ENCODE assay signal across 10 cellular contexts in genomic region chr4:39446483-39446841, GRCh38. TPM values are rescaled to one million over a fixed set of nuclear protein-coding genes. Genes with fewer than 3 reads are reported as not detected.
DNase-seq lines count a peak whose midpoint lies in the region; ATAC-seq and TF ChIP-seq lines count a peak whose summit lies in the region.
"Had no signal": no experiment of that assay in that cellular context is flagged by ENCODE, and none has a peak within 500 bp of the region (broad histone marks: within the 10 kb centered on the region; RNA-seq: fewer than 3 reads in every experiment).

No MANE protein-coding gene starts in this region.

- in situ Hi-C loops in Panc1 (cut with HindIII; ENCODE audit: low pct_unique_long_range_greater_than_20kb, low sequenced_read_pairs) = no loop called here

- H3K4me1 Mint-ChIP-seq in osteocyte (ENCODE audit: unreplicated experiment) = no peaks in the 10 kb centered on the region
- H3K4me1 Mint-ChIP-seq: neural crest cell had no signal

- no peak overlapping the region for H3K4me3 Mint-ChIP-seq in osteocyte (ENCODE audit: unreplicated experiment)
- H3K4me3 Mint-ChIP-seq: neural crest cell had no signal

- TF ChIP-seq CTCF in AG10803 (conservative IDR thresholded peaks at IDR 0.05; ENCODE audit: low read length) (no peak), Panc1 (IDR thresholded peaks at IDR 0.05) (no peak), esophagus squamous epithelium (IDR thresholded peaks at IDR 0.05) (no peak), parathyroid adenoma (IDR thresholded peaks at IDR 0.05) (no peak), osteocyte (IDR thresholded peaks at IDR 0.05) (no peak)

- H3K9me3 ChIP-seq in Panc1 (ENCODE audit: control insufficient read depth, insufficient read depth, low read depth, low read length) (no peaks in the 10 kb centered on the region), esophagus squamous epithelium (no peaks in the 10 kb centered on the region), parathyroid adenoma (ENCODE audit: control insufficient read depth, low read length) (no peaks in the 10 kb centered on the region)

- no peak overlapping the region for H3K9ac ChIP-seq in parathyroid adenoma

- no peaks in the 10 kb centered on the region for H3K4me1 ChIP-seq in Panc1 (ENCODE audit: control insufficient read depth, insufficient read depth, low read length)
- peaks cover 4 to 25% (median 8%) of the 10 kb centered on the region in 3 donors for H3K4me1 ChIP-seq in esophagus squamous epithelium
- no peaks in the 10 kb centered on the region for H3K4me1 ChIP-seq in parathyroid adenoma

- H3K36me3 ChIP-seq in Panc1 (ENCODE audit: control insufficient read depth, insufficient read depth, low read length) (peaks cover 4% of the 10 kb centered on the region; the same call in 1 of the 2 replicates), esophagus squamous epithelium (peaks cover 0 to 15% (median under 1%) of the 10 kb centered on the region in 3 donors), parathyroid adenoma (ENCODE audit: control insufficient read depth, insufficient read depth, low read length) (no peaks in the 10 kb centered on the region)

- no TSS peak for BruUV-seq in Panc1 (replicated peaks; lab: Mats Ljungman, UMichigan)

- peak overlapping the region; percentile 86 for H2AFZ ChIP-seq in parathyroid adenoma

- TF ChIP-seq POLR2A in esophagus squamous epithelium (IDR thresholded peaks at IDR 0.05) = no peak

- H3K27ac Mint-ChIP-seq in osteocyte (ENCODE audit: unreplicated experiment) = no peak overlapping the region

- H3K27me3 ChIP-seq in Panc1 (ENCODE audit: control insufficient read depth, insufficient read depth, low read length) (no peaks in the 10 kb centered on the region), esophagus squamous epithelium (no peaks in the 10 kb centered on the region), parathyroid adenoma (ENCODE audit: control insufficient read depth, insufficient read depth, low read length) (no peaks in the 10 kb centered on the region)

- H3K36me3 Mint-ChIP-seq in osteocyte (ENCODE audit: unreplicated experiment) = peaks cover 7% of the 10 kb centered on the region

- H3K4me3 ChIP-seq in AG10803 (ENCODE audit: low read length) (peak overlapping the region; percentile 50), Panc1 (ENCODE audit: low read depth in 2 of 2, low read length in 2 of 2) (no peak overlapping the region), esophagus squamous epithelium (peak overlapping the region; percentile 39 to 64 (median 54)), parathyroid adenoma (ENCODE audit: low read depth, low read length) (peak overlapping the region; percentile 36)

- WGBS in esophagus squamous epithelium, 2 donors = 97 to 98% methylated on average over 6 to 9 of the region's 20 CpGs

- peak overlapping the region; percentile 68 for H3K4me2 ChIP-seq in parathyroid adenoma (ENCODE audit: low read length)

- no peaks in the 10 kb centered on the region for H3K9me3 Mint-ChIP-seq in osteocyte (ENCODE audit: unreplicated experiment)
- H3K9me3 Mint-ChIP-seq: neural crest cell had no signal

- DNase-seq in AG10803 (ENCODE audit: low read depth) (no peak), Panc1 (ENCODE audit: low read depth, low spot score) (no peak), esophagus squamous epithelium (lab: John Stamatoyannopoulos, UW) (no peak), osteocyte (ENCODE audit: extremely low spot score, unreplicated experiment) (no peak)
- DNase-seq: NCI-H774 had no signal

- H3K27me3 Mint-ChIP-seq in osteocyte (ENCODE audit: unreplicated experiment) = no peaks in the 10 kb centered on the region

- CTCF ChIA-PET in Panc1 (lab: Charles Lee) = no interaction called here

- POLR2A ChIA-PET in Panc1 (lab: Charles Lee) = no interaction called here

- no peaks in the 10 kb centered on the region for H3K79me2 ChIP-seq in parathyroid adenoma

- H3K27ac ChIP-seq in Panc1 (ENCODE audit: low read length) = no peak overlapping the region
- H3K27ac ChIP-seq in esophagus squamous epithelium = peak overlapping the region; percentile 18 to 87 (median 67)
- H3K27ac ChIP-seq in parathyroid adenoma = no peak overlapping the region

- intact Hi-C loops in Panc1 (cut with micrococcal nuclease; ENCODE audit: unreplicated experiment) (no loop called here), esophagus squamous epithelium (cut with DNase I) (no loop called here)

- ATAC-seq in Panc1 = peak; percentile 44
- no peak for ATAC-seq in HG03139 (IDR thresholded peaks at IDR 0.05; ENCODE audit: unreplicated experiment)
- ATAC-seq in GM21367 (IDR thresholded peaks at IDR 0.05; ENCODE audit: unreplicated experiment) = no peak
- ATAC-seq in GM18498 (IDR thresholded peaks at IDR 0.05; ENCODE audit: unreplicated experiment) = no peak

RNA-seq across cellular contexts. Expression of gene RPL9, which starts 12.3 kb away (rescaled TPM):
- total RNA-seq in Panc1 (2021; ENCODE audit: unreplicated experiment) (386 TPM), esophagus squamous epithelium (1,000 to 10,000 TPM; 2,242 to 7,905 (median 4,182) TPM), osteocyte (1,144 and 1,147 TPM in 2 replicates)
- 117 TPM for polyA plus RNA-seq in Panc1 (2012; ENCODE audit: insufficient read length)

RNA-seq across cellular contexts. Expression of gene LIAS, which starts 12.4 kb away (rescaled TPM):
- total RNA-seq in Panc1 (2021; ENCODE audit: unreplicated experiment) (6.8 TPM), esophagus squamous epithelium (10 to 100 TPM in 3 of 4 donors, 1 to 10 TPM in 1; 9.1 to 17.8 (median 13.1) TPM), osteocyte (10.9 and 13.8 TPM in 2 replicates)
- 3.4 TPM for polyA plus RNA-seq in Panc1 (2012; ENCODE audit: insufficient read length)

RNA-seq across cellular contexts. Expression of gene KLB, which starts 39.7 kb away (rescaled TPM):
- total RNA-seq in Panc1 (2021; ENCODE audit: unreplicated experiment) (not detected), esophagus squamous epithelium (under 1 TPM in 3 of 4 donors, not detected in 1; 0.34 to 0.48 (median 0.38) TPM), osteocyte (not detected in 2 replicates)
- polyA plus RNA-seq in Panc1 (2012; ENCODE audit: insufficient read length) = not detected
- total RNA-seq: neural crest cell had no signal

Comparison
In these comparisons a context has a peak if more than half of its experiments do, and no peak if none do; other contexts are left out.
1. H3K4me3 ChIP-seq: peak in AG10803 (single experiment), esophagus squamous epithelium (4 of 4) and parathyroid adenoma (single experiment); none in Panc1 (0 of 2).
2. H3K27ac ChIP-seq: peak in esophagus squamous epithelium (4 of 4); none in Panc1 (single experiment) and parathyroid adenoma (single experiment).